9 cellular contexts compared by ENCODE assay signal in genomic region chr12:60494249-60494648, GRCh38.
A peak's percentile ranks its signal among the peaks of the same experiment; 100 is the strongest.
DNase-seq lines count a peak whose midpoint lies in the region; ATAC-seq, FAIRE-seq and TF ChIP-seq lines count a peak whose summit lies in the region.
"Had no signal": no experiment of that assay in that cellular context is flagged by ENCODE, and none has a peak within 500 bp of the region (broad histone marks: within the 10 kb centered on the region; RNA-seq: fewer than 3 reads in every experiment).

No MANE protein-coding gene starts in this region.

- no peaks in the 10 kb centered on the region for H4K20me1 ChIP-seq in keratinocyte (ENCODE audit: control insufficient read depth, extremely low read depth, insufficient read depth, low read length)

- H3K4me1 Mint-ChIP-seq in activated CD4-positive, alpha-beta memory T cell treated with anti-CD3 and anti-CD28 coated beads for 36 hours (ENCODE audit: low read depth) = no peaks in the 10 kb centered on the region

- H3K36me3 Mint-ChIP-seq in activated CD4-positive, alpha-beta memory T cell treated with anti-CD3 and anti-CD28 coated beads for 36 hours = no peaks in the 10 kb centered on the region

- no peak overlapping the region for H3K27ac ChIP-seq in keratinocyte (ENCODE audit: control insufficient read depth, insufficient read depth, low read length)
- H3K27ac ChIP-seq: SJSA1 had no signal

- POLR2A ChIA-PET in activated CD4-positive, alpha-beta memory T cell treated with anti-CD3 and anti-CD28 coated beads for 36 hours (lab: Charles Lee) = no interaction called here

- no peaks in the 10 kb centered on the region for H3K27me3 Mint-ChIP-seq in activated CD4-positive, alpha-beta memory T cell treated with anti-CD3 and anti-CD28 coated beads for 36 hours

- no peak overlapping the region for H3K27ac Mint-ChIP-seq in activated CD4-positive, alpha-beta memory T cell treated with anti-CD3 and anti-CD28 coated beads for 36 hours

- H3K9ac ChIP-seq in keratinocyte (ENCODE audit: control insufficient read depth, extremely low read depth, insufficient read depth, low read length) = no peak overlapping the region

- peak overlapping the region; percentile 49 for H2AFZ ChIP-seq in keratinocyte (ENCODE audit: control insufficient read depth, low read length)

- no peaks in the 10 kb centered on the region for H3K27me3 ChIP-seq in keratinocyte (ENCODE audit: control insufficient read depth, extremely low read depth, insufficient read depth, low read length)
- H3K27me3 ChIP-seq: SJSA1 had no signal

- H3K79me2 ChIP-seq in keratinocyte (ENCODE audit: control insufficient read depth, insufficient read depth, low read length) = no peaks in the 10 kb centered on the region

- no peaks in the 10 kb centered on the region for H3K36me3 ChIP-seq in keratinocyte (ENCODE audit: control insufficient read depth in 2 of 2, extremely low read depth in 1 of 2, insufficient read depth in 2 of 2, low read length in 2 of 2)
- H3K36me3 ChIP-seq: SJSA1 had no signal

- no peak overlapping the region for H3K4me3 ChIP-seq in keratinocyte (ENCODE audit: control insufficient read depth in 2 of 3, extremely low read depth in 1 of 3, insufficient read depth in 2 of 3, low read depth in 1 of 3, low read length in 3 of 3)
- H3K4me3 ChIP-seq: SJSA1 had no signal

- intact Hi-C loops in activated CD4-positive, alpha-beta memory T cell treated with anti-CD3 and anti-CD28 coated beads for 36 hours (cut with micrococcal nuclease) = no loop called here
- intact Hi-C loops in posterior cingulate gyrus (cut with DNase I) = no loop called here

- peak in 2 of 3 experiments; percentile 58 to 66 for TF ChIP-seq CTCF in keratinocyte (optimal IDR thresholded peaks at IDR 0.05 in 1 of 3, IDR thresholded peaks at IDR 0.05 in 1 of 3, conservative IDR thresholded peaks at IDR 0.05 in 1 of 3; ENCODE audit: extremely low read depth in 1 of 3, insufficient read depth in 2 of 3, low read length in 3 of 3)

- no peaks in the 10 kb centered on the region for H3K9me3 ChIP-seq in keratinocyte (ENCODE audit: control insufficient read depth, low read depth, low read length)
- H3K9me3 ChIP-seq: SJSA1 had no signal

- no peaks in the 10 kb centered on the region for H3K9me3 Mint-ChIP-seq in activated CD4-positive, alpha-beta memory T cell treated with anti-CD3 and anti-CD28 coated beads for 36 hours

- H3K4me1 ChIP-seq in keratinocyte (ENCODE audit: control insufficient read depth, extremely low read depth, insufficient read depth, low read length) = no peaks in the 10 kb centered on the region
- H3K4me1 ChIP-seq: SJSA1 had no signal

- dilution Hi-C loops in keratinocyte (cut with MboI; ENCODE audit: extremely low pct_ligation_motif_present, low sequenced_read_pairs) = loop anchor here (25.0 kb wide), 1 partner anchor 232 kb away; no protein-coding TSS in a partner anchor

- CTCF ChIA-PET in activated CD4-positive, alpha-beta memory T cell treated with anti-CD3 and anti-CD28 coated beads for 36 hours (lab: Charles Lee) = no interaction called here

- 0 out of 3 replicates have a peak, but pooled peaks have one; percentile 53 for ATAC-seq in SK-N-SH treated with all-trans-retinoic acid at 6 μM for 48 hours
- no peak for ATAC-seq in GM21360 (IDR thresholded peaks at IDR 0.05; ENCODE audit: unreplicated experiment)

- H3K4me2 ChIP-seq in keratinocyte (ENCODE audit: control insufficient read depth, extremely low read depth, insufficient read depth, low read depth, low read length) = no peak overlapping the region

- FAIRE-seq in keratinocyte (lab: Jason Lieb, UNC) = peak; percentile 60

- H3K4me3 Mint-ChIP-seq in activated CD4-positive, alpha-beta memory T cell treated with anti-CD3 and anti-CD28 coated beads for 36 hours = no peak overlapping the region

- DNase-seq in DMS53 (lab: John Stamatoyannopoulos, UW) (peak; percentile 83), HS-5 (ENCODE audit: low read depth) (peak; percentile 35), keratinocyte (ENCODE audit: low read depth, low spot score) (no peak), NCI-H128 (lab: John Stamatoyannopoulos, UW; ENCODE audit: unreplicated experiment) (no peak), posterior cingulate gyrus (no peak)
- DNase-seq in activated CD4-positive, alpha-beta memory T cell treated with anti-CD3 and anti-CD28 coated beads for 36 hours = no peak

- no peaks in the 10 kb centered on the region for H3K9me1 ChIP-seq in keratinocyte (ENCODE audit: control insufficient read depth, extremely low read depth, insufficient read depth, low read length)

TF ChIP-seq in SK-N-SH treated with all-trans-retinoic acid at 6 μM for 48 hours, 23 proteins besides CTCF, POLR2A, EP300 and RAD21 (continues in another document):
- no peak for TF ChIP-seq TSHZ2 (CRISPR knock-in tag; IDR thresholded peaks at IDR 0.05)
- TF ChIP-seq ZNF70 (CRISPR knock-in tag; IDR thresholded peaks at IDR 0.05) = no peak
- TF ChIP-seq CREB5 (CRISPR knock-in tag; IDR thresholded peaks at IDR 0.05; ENCODE audit: low read depth) = no peak
- TF ChIP-seq RARB (CRISPR knock-in tag; IDR thresholded peaks at IDR 0.05) = no peak
- TF ChIP-seq ZNF8 (CRISPR knock-in tag; IDR thresholded peaks at IDR 0.05) = no peak
- no peak for TF ChIP-seq BACH2 (CRISPR knock-in tag; IDR thresholded peaks at IDR 0.05; ENCODE audit: borderline replicate concordance)
- no peak for TF ChIP-seq PATZ1 (CRISPR knock-in tag; IDR thresholded peaks at IDR 0.05; ENCODE audit: borderline replicate concordance)
- no peak for TF ChIP-seq TOX (CRISPR knock-in tag; IDR thresholded peaks at IDR 0.05; ENCODE audit: borderline replicate concordance)
- TF ChIP-seq POU6F1 (CRISPR knock-in tag; IDR thresholded peaks at IDR 0.05; ENCODE audit: borderline replicate concordance, low read depth) = no peak
- TF ChIP-seq ISL1 (CRISPR knock-in tag; IDR thresholded peaks at IDR 0.05) = no peak
- TF ChIP-seq ZFP3 (CRISPR knock-in tag; IDR thresholded peaks at IDR 0.05) = no peak
- TF ChIP-seq ZFP30 (CRISPR knock-in tag; IDR thresholded peaks at IDR 0.05) = no peak
- no peak for TF ChIP-seq ZC3H10 (CRISPR knock-in tag; IDR thresholded peaks at IDR 0.05)

Comparison
In these comparisons a context has a peak if more than half of its experiments do, and no peak if none do; other contexts are left out.
1. DNase-seq: peak in DMS53 (single experiment) and HS-5 (single experiment); none in keratinocyte (single experiment), NCI-H128 (single experiment), activated CD4-positive, alpha-beta memory T cell treated with anti-CD3 and anti-CD28 coated beads for 36 hours (single experiment) and posterior cingulate gyrus (0 of 10).